ENCODE assay signal across 2 cellular contexts in the genomic region with DNA sequence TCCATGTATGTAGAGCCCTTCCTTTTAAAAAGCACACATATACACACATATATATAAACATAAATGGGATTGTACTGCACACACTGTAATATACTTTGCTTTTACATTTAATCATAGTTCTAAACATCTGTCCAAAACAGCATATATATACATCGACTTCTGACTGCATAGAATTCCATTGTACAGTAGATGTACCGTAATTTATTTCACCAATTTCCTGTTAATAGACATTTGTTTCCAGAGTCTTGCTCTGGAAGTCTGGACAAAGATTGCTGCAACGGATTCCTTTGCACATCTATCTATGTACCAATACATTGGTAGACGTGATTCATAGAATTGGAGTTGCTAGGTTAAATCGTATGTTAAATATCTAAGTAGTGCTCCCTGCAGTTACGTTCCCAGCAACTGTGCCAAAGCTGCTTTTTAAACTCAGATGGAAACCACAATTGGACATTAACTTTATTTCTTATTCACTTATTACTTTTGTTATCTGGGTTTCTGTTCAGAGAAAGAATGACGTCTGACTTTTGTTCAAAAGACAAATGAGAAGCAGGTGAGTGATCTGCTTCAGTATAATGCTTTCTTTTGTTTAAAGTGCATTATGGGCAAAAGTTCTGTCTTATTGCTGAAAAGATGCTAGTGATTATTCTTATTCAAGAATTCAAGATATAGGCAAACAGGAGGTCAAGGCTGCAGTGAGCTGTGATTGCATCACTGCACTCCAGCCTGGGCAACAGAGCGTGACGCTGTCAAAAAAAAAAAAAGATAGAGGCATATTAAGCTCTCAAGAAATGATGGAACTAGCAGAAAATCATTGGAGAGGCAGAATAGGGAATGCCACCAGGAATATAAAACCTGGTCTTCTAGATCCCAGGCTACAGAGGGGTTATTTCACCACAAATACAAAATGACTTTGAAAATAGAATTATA.
A peak's percentile ranks its signal among the peaks of the same experiment; 100 is the strongest.
TF ChIP-seq lines count a peak whose summit lies in the region.

No MANE protein-coding gene starts in this region.

TF ChIP-seq in GM12891, 5 proteins besides CTCF, POLR2A, EP300 and RAD21:
- no peak for TF ChIP-seq POU2F2 (IDR thresholded peaks at IDR 0.05; ENCODE audit: low read depth, low read length)
- TF ChIP-seq PAX5 (IDR thresholded peaks at IDR 0.05; ENCODE audit: insufficient read depth, low read length, severe bottlenecking), result peak; percentile 8
- TF ChIP-seq SPI1 (IDR thresholded peaks at IDR 0.05; ENCODE audit: low read depth, low read length), result no peak

TF ChIP-seq in SK-N-SH, 30 proteins besides CTCF, POLR2A, EP300 and RAD21:
- no peak for TF ChIP-seq CHD2 (IDR thresholded peaks at IDR 0.05; ENCODE audit: low read length, partially characterized antibody)
- TF ChIP-seq POLR2AphosphoS5 (IDR thresholded peaks at IDR 0.05; ENCODE audit: low read depth, low read length), result no peak
- TF ChIP-seq REST (IDR thresholded peaks at IDR 0.05; ENCODE audit: low read depth, low read length), result no peak
- TF ChIP-seq USF2 (IDR thresholded peaks at IDR 0.05; ENCODE audit: borderline replicate concordance, low read depth, low read length), result no peak
- TF ChIP-seq FOXM1 (IDR thresholded peaks at IDR 0.05; ENCODE audit: low read depth), result no peak
- TF ChIP-seq TCF12 (IDR thresholded peaks at IDR 0.05), result peak; percentile 47; the same call in 1 of the 2 replicates
- no peak for TF ChIP-seq MEF2A (IDR thresholded peaks at IDR 0.05; ENCODE audit: borderline replicate concordance, low read depth)
- no peak for TF ChIP-seq SIN3A (IDR thresholded peaks at IDR 0.05; ENCODE audit: borderline replicate concordance, low read depth, low read length)
- no peak for TF ChIP-seq GABPA (IDR thresholded peaks at IDR 0.05; ENCODE audit: low read depth)
- TF ChIP-seq PBX3 (IDR thresholded peaks at IDR 0.05), result peak; percentile 37; the same call in 1 of the 2 replicates
